ENCODE assay signal across 29 cellular contexts in the genomic region with DNA sequence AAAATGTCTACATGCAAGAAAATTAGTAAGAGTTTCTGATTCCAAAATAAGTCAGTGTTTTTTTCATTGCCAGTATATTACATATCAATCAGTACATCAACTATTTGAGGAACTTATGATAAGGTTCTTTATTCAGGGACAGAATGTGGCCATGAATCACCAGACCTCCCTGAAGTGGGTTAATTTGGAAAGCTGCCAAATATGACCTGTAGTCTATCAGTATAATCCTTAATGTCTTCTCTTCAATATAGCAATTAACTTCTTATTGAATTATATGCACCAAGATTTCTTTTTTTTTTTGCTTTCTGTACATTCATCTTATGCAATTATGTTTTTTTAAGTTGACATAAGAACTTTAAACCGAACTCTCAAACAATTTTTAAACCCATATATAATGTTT.
DNase-seq lines count a peak whose midpoint lies in the region; ATAC-seq, FAIRE-seq and TF ChIP-seq lines count a peak whose summit lies in the region.
"Had no signal": no experiment of that assay in that cellular context is flagged by ENCODE, and none has a peak within 500 bp of the region (broad histone marks: within the 10 kb centered on the region; RNA-seq: fewer than 3 reads in every experiment).

No MANE protein-coding gene starts in this region.

- H3K36me3 ChIP-seq in endothelial cell of umbilical vein (ENCODE audit: control insufficient read depth in 2 of 2, extremely low read depth in 1 of 2, insufficient read depth in 2 of 2, low read length in 2 of 2) = no peaks in the 10 kb centered on the region
- H3K36me3 ChIP-seq: BLaER1, left lung, sigmoid colon, SJCRH30, stomach, thyroid gland, uterus had no signal

- no peaks in the 10 kb centered on the region for H3K4me1 ChIP-seq in endothelial cell of umbilical vein (ENCODE audit: control insufficient read depth, extremely low read depth, insufficient read depth, low read length)
- H3K4me1 ChIP-seq: BLaER1, left lung, psoas muscle, sigmoid colon, SJCRH30, stomach, thyroid gland, uterus had no signal

- DNase-seq in NCI-H2196 (lab: John Stamatoyannopoulos, UW; ENCODE audit: unreplicated experiment) (peak; percentile 63), NCI-H2196 treated with DMSO at 0.1 percent for 48 hours (lab: John Stamatoyannopoulos, UW; ENCODE audit: unreplicated experiment) (no peak), COLO829 (ENCODE audit: low spot score) (peak; percentile 8), RCC 7860 (ENCODE audit: low spot score) (peak; percentile 25), endothelial cell of umbilical vein (ENCODE audit: low read depth, low spot score) (no peak), MCF 10A (ENCODE audit: unreplicated experiment) (no peak)
- DNase-seq: activated CD8-positive, alpha-beta memory T cell treated with anti-CD3 and anti-CD28 coated beads, Interleukin-2, amount 10 ng/mL, durations not matched to agents 7 days and 5 days; activated T-cell treated with anti-CD3 and anti-CD28 coated beads, Interleukin-2, amount 50 U/mL, for 48 hours; DND-41; GM23248; IMR-90; left lung; NCI-H1092; NCI-H2081; psoas muscle; sigmoid colon; stimulated activated CD4-positive, alpha-beta T cell treated with anti-CD3 and anti-CD28 coated beads, Interleukin-12 subunit alpha, Interleukin-12 subunit beta, amount 100 ng/mL, for 4 hours; stimulated activated CD4-positive, alpha-beta T cell treated with anti-CD3 and anti-CD28 coated beads, Interleukin-2, amount 100 ng/mL, for 48 hours; stomach; thyroid gland; uterus had no signal

- POLR2A ChIA-PET in endothelial cell of umbilical vein (lab: Charles Lee) = no interaction called here
- POLR2A ChIA-PET in MCF 10A (lab: Yijun Ruan, JAX) = no interaction called here

- H3K27ac ChIP-seq in endothelial cell of umbilical vein (ENCODE audit: insufficient read depth, low read depth, low read length) = no peak overlapping the region
- H3K27ac ChIP-seq: BLaER1, GM23248, left lung, psoas muscle, sigmoid colon, SJCRH30, stomach, thyroid gland, uterus had no signal

- no peak for ATAC-seq in HG03460 (IDR thresholded peaks at IDR 0.05; ENCODE audit: unreplicated experiment)
- ATAC-seq in GM18909 (IDR thresholded peaks at IDR 0.05; ENCODE audit: poor library complexity, unreplicated experiment) = no peak
- ATAC-seq: activated CD8-positive, alpha-beta memory T cell treated with anti-CD3 and anti-CD28 coated beads, Interleukin-2, amount 10 ng/mL, durations not matched to agents 7 days and 5 days; left lung; psoas muscle had no signal

- H3K9ac ChIP-seq in endothelial cell of umbilical vein (replicated peaks; ENCODE audit: extremely low read depth, insufficient read depth, low read length) = no peak overlapping the region
- H3K9ac ChIP-seq: BLaER1, GM23248 had no signal

- TF ChIP-seq POLR2A in endothelial cell of umbilical vein (IDR thresholded peaks at IDR 0.05; ENCODE audit: low read depth, low read length) = no peak

- no peaks in the 10 kb centered on the region for H3K27me3 ChIP-seq in endothelial cell of umbilical vein (ENCODE audit: control insufficient read depth in 2 of 2, insufficient read depth in 2 of 2, low read length in 2 of 2)
- H3K27me3 ChIP-seq: BLaER1, left lung, sigmoid colon, SJCRH30, stomach, thyroid gland, uterus had no signal

- dilution Hi-C loops in endothelial cell of umbilical vein (cut with MboI; ENCODE audit: extremely low pct_ligation_motif_present, low sequenced_read_pairs) = no loop called here

- H3K27me3 Mint-ChIP-seq in MCF 10A (ENCODE audit: insufficient read depth, unreplicated experiment) = no peaks in the 10 kb centered on the region
- H3K27me3 Mint-ChIP-seq: activated CD8-positive, alpha-beta memory T cell treated with anti-CD3 and anti-CD28 coated beads, Interleukin-2, amount 10 ng/mL, durations not matched to agents 7 days and 5 days; central memory CD8-positive, alpha-beta T cell; dendritic cell treated with granulocyte-macrophage colony-stimulating factor and Interleukin-4, amounts not matched to agents 40 ng/mL and 50 ng/mL, for 4 days; memory B cell had no signal

- no peaks in the 10 kb centered on the region for H3K9me1 ChIP-seq in endothelial cell of umbilical vein (replicated peaks; ENCODE audit: control insufficient read depth, extremely low read depth, insufficient read depth, low read length)

- no peaks in the 10 kb centered on the region for H3K36me3 Mint-ChIP-seq in MCF 10A (ENCODE audit: insufficient read depth, unreplicated experiment)
- H3K36me3 Mint-ChIP-seq: activated CD8-positive, alpha-beta memory T cell treated with anti-CD3 and anti-CD28 coated beads, Interleukin-2, amount 10 ng/mL, durations not matched to agents 7 days and 5 days; memory B cell had no signal

- CTCF ChIA-PET in endothelial cell of umbilical vein (lab: Charles Lee) (no interaction called here), MCF 10A (lab: Yijun Ruan, JAX) (no interaction called here)

- FAIRE-seq in RCC 7860 (lab: Jason Lieb, UNC) (peak; percentile 75), endothelial cell of umbilical vein (lab: Jason Lieb, UNC) (peak; percentile 49)

- no peak overlapping the region for H3K4me3 ChIP-seq in endothelial cell of umbilical vein (replicated peaks in 1 of 3; ENCODE audit: insufficient read depth in 1 of 3, low read depth in 1 of 3, low read length in 3 of 3)
- H3K4me3 ChIP-seq: BLaER1, GM23248, left lung, psoas muscle, sigmoid colon, SJCRH30, stomach, thyroid gland, uterus had no signal

- H3K9me3 ChIP-seq in endothelial cell of umbilical vein (replicated peaks; ENCODE audit: control insufficient read depth, insufficient read depth, low read length) = no peaks in the 10 kb centered on the region
- H3K9me3 ChIP-seq: BLaER1, left lung, psoas muscle, sigmoid colon, SJCRH30, stomach, thyroid gland, uterus had no signal

- no peak overlapping the region for H3K27ac Mint-ChIP-seq in MCF 10A (ENCODE audit: low read depth, unreplicated experiment)
- H3K27ac Mint-ChIP-seq: activated CD8-positive, alpha-beta memory T cell treated with anti-CD3 and anti-CD28 coated beads, Interleukin-2, amount 10 ng/mL, durations not matched to agents 7 days and 5 days; dendritic cell treated with granulocyte-macrophage colony-stimulating factor and Interleukin-4, amounts not matched to agents 40 ng/mL and 50 ng/mL, for 4 days; memory B cell; nephron had no signal

- intact Hi-C loops in endothelial cell of umbilical vein (cut with micrococcal nuclease) (no loop called here), MCF 10A (cut with micrococcal nuclease) (no loop called here)

- no peak overlapping the region for H2AFZ ChIP-seq in endothelial cell of umbilical vein (ENCODE audit: low read depth, low read length)
- H2AFZ ChIP-seq: GM23248 had no signal

- no peak for TF ChIP-seq CTCF in endothelial cell of umbilical vein (IDR thresholded peaks at IDR 0.05; ENCODE audit: extremely low read depth in 1 of 2, insufficient read depth in 1 of 2, low read depth in 1 of 2, low read length in 2 of 2)
- TF ChIP-seq CTCF in MCF 10A (IDR thresholded peaks at IDR 0.05; ENCODE audit: unreplicated experiment) = no peak

- H3K4me2 ChIP-seq in endothelial cell of umbilical vein (ENCODE audit: insufficient read depth, low read length) = no peak overlapping the region
- H3K4me2 ChIP-seq: BLaER1 had no signal

- no peak overlapping the region for H3K4me3 Mint-ChIP-seq in MCF 10A (ENCODE audit: unreplicated experiment)
- H3K4me3 Mint-ChIP-seq: activated CD8-positive, alpha-beta memory T cell treated with anti-CD3 and anti-CD28 coated beads, Interleukin-2, amount 10 ng/mL, durations not matched to agents 7 days and 5 days; central memory CD8-positive, alpha-beta T cell; dendritic cell treated with granulocyte-macrophage colony-stimulating factor and Interleukin-4, amounts not matched to agents 40 ng/mL and 50 ng/mL, for 4 days; memory B cell; nephron had no signal

- no peaks in the 10 kb centered on the region for H3K9me3 Mint-ChIP-seq in MCF 10A (ENCODE audit: unreplicated experiment)
- H3K9me3 Mint-ChIP-seq: nephron had no signal

- H3K4me1 Mint-ChIP-seq in MCF 10A (ENCODE audit: insufficient read depth, unreplicated experiment) = no peaks in the 10 kb centered on the region
- H3K4me1 Mint-ChIP-seq: activated CD8-positive, alpha-beta memory T cell treated with anti-CD3 and anti-CD28 coated beads, Interleukin-2, amount 10 ng/mL, durations not matched to agents 7 days and 5 days; central memory CD8-positive, alpha-beta T cell; memory B cell had no signal

- no peaks in the 10 kb centered on the region for H4K20me1 ChIP-seq in endothelial cell of umbilical vein (replicated peaks; ENCODE audit: control insufficient read depth, extremely low read depth, insufficient read depth, low read length)
- H4K20me1 ChIP-seq: BLaER1 had no signal

- BruUV-seq in endothelial cell of umbilical vein (replicated peaks; lab: Mats Ljungman, UMichigan) (no TSS peak), MCF 10A (replicated peaks; lab: Mats Ljungman, UMichigan) (no TSS peak)

- no peaks in the 10 kb centered on the region for H3K79me2 ChIP-seq in endothelial cell of umbilical vein (ENCODE audit: control insufficient read depth, insufficient read depth, low read length)

TF ChIP-seq in endothelial cell of umbilical vein, 7 proteins besides CTCF, POLR2A, EP300 and RAD21:
- no peak for TF ChIP-seq FOS (IDR thresholded peaks at IDR 0.05; ENCODE audit: borderline replicate concordance, insufficient read depth, low read length)
- no peak for TF ChIP-seq GATA2 (IDR thresholded peaks at IDR 0.05; ENCODE audit: insufficient read depth, insufficient read length, low read depth, low read length)
- TF ChIP-seq POLR2AphosphoS5 (IDR thresholded peaks at IDR 0.05; ENCODE audit: insufficient read depth, low read depth, low read length) = no peak
- no peak for TF ChIP-seq MYC (IDR thresholded peaks at IDR 0.05; ENCODE audit: low read depth, low read length)

Comparison
In these comparisons a context has a peak if more than half of its experiments do, and no peak if none do; other contexts are left out.
1. DNase-seq: peak in NCI-H2196 (single experiment), COLO829 (single experiment) and RCC 7860 (single experiment); none in NCI-H2196 treated with DMSO at 0.1 percent for 48 hours (single experiment), endothelial cell of umbilical vein (single experiment) and MCF 10A (single experiment).